23 cellular contexts compared by ENCODE assay signal in the genomic region with DNA sequence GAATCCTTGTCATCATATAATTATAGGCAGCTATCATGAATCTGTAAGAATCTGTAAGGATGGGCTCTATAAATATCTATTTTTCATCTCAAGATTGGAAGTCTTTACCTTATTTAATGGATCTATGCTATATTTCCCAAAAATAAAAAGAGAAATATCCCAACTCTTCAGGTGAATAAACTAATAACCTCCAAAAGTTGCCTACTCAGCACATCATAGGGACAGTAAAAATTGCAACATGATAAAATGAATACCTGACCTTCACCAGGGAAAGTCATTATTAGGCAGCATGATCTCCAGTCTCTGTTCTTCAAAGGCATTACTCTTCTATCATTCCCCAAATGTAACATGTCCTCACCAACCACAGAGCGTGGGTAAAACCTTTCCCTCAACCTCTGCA.
"Had no signal": no experiment of that assay in that cellular context is flagged by ENCODE, and none has a peak within 500 bp of the region (broad histone marks: within the 10 kb centered on the region; RNA-seq: fewer than 3 reads in every experiment).

No MANE protein-coding gene starts in this region.

- H3K4me1 ChIP-seq: colonic mucosa, esophagus squamous epithelium, gastrocnemius medialis, heart left ventricle, left lung, lower lobe of right lung had no signal

- H3K36me3 ChIP-seq: colonic mucosa, esophagus squamous epithelium, gastrocnemius medialis, heart left ventricle, left lung, lower lobe of right lung had no signal

- DNase-seq: colonic mucosa; cortex of kidney; effector CD8-positive, alpha-beta T cell; effector memory CD8-positive, alpha-beta T cell; endodermal cell; erythroblast; esophagus squamous epithelium; foreskin melanocyte; gastrocnemius medialis; heart left ventricle; hippocampal formation; left cardiac atrium; left lung; left ventricle myocardium superior; lower lobe of right lung; mesenchymal stem cell; mucosa of descending colon; naive B cell had no signal

- H3K27ac ChIP-seq: colonic mucosa, epithelial cell of prostate, esophagus squamous epithelium, gastrocnemius medialis, heart left ventricle, left lung, lower lobe of right lung had no signal

- H3K4me3 ChIP-seq: colonic mucosa, esophagus squamous epithelium, gastrocnemius medialis, heart left ventricle, left lung, lower lobe of right lung, mucosa of descending colon had no signal

- FAIRE-seq: endometrium, islet of Langerhans, keratinocyte had no signal

- H3K27me3 ChIP-seq: colonic mucosa, esophagus squamous epithelium, gastrocnemius medialis, left lung had no signal

- H3K9me3 ChIP-seq: colonic mucosa, esophagus squamous epithelium, gastrocnemius medialis, heart left ventricle, left lung, lower lobe of right lung, mucosa of descending colon had no signal

- ATAC-seq: effector memory CD8-positive, alpha-beta T cell; esophagus mucosa; gastrocnemius medialis; heart left ventricle; left cardiac atrium; left lung; left ventricle myocardium superior; lower lobe of right lung; mucosa of descending colon had no signal
